Comparison of ENCODE assay signal across 11 cellular contexts in genomic region chr20:36975085-36975829, GRCh38. TPM values are rescaled to one million over a fixed set of nuclear protein-coding genes. Genes with fewer than 3 reads are reported as not detected.
A peak's percentile ranks its signal among the peaks of the same experiment; 100 is the strongest.
DNase-seq lines count a peak whose midpoint lies in the region; ATAC-seq and TF ChIP-seq lines count a peak whose summit lies in the region.
"Had no signal": no experiment of that assay in that cellular context is flagged by ENCODE, and none has a peak within 500 bp of the region (broad histone marks: within the 10 kb centered on the region; RNA-seq: fewer than 3 reads in every experiment).

No MANE protein-coding gene starts in this region.

- H3K27me3 ChIP-seq in adrenal gland = no peaks in the 10 kb centered on the region
- H3K27me3 ChIP-seq: neutrophil had no signal

- no peak for TF ChIP-seq CTCF in GM12865 (IDR thresholded peaks at IDR 0.05; ENCODE audit: insufficient read depth, low read depth, low read length, missing control alignments)
- no peak for TF ChIP-seq CTCF in adrenal gland (IDR thresholded peaks at IDR 0.05)
- no peak for TF ChIP-seq CTCF in RWPE1 (conservative IDR thresholded peaks at IDR 0.05; ENCODE audit: low read depth)

- H3K36me3 ChIP-seq in adrenal gland (replicated peaks in 1 of 2) = no peaks in the 10 kb centered on the region
- H3K36me3 ChIP-seq: neutrophil had no signal

- DNase-seq in GM12865 (ENCODE audit: low read depth) (peak; percentile 36), T-helper 2 cell (peak; percentile 12 to 86 (median 62)), adrenal gland (no peak), GM19238 (ENCODE audit: insufficient read length, low spot score) (no peak), RWPE1 (ENCODE audit: low spot score) (no peak)
- peak; percentile 87 for DNase-seq in activated effector memory CD4-positive, alpha-beta T cell treated with anti-CD3 and anti-CD28 coated beads, Interleukin-2, amount 50 U/mL, for 16 hours
- peak; percentile 45 for DNase-seq in stimulated activated CD4-positive, alpha-beta T cell treated with anti-CD3 and anti-CD28 coated beads, Interleukin-4, amount 100 ng/mL, for 24 hours
- DNase-seq: NCI-H510A treated with DMSO at 0.1 percent for 48 hours had no signal

- H3K9me3 ChIP-seq in adrenal gland (replicated peaks in 1 of 3) = no peaks in the 10 kb centered on the region
- H3K9me3 ChIP-seq: neutrophil had no signal

- TF ChIP-seq POLR2A in adrenal gland (IDR thresholded peaks at IDR 0.05) = no peak

- CTCF ChIA-PET in RWPE1 (lab: Yijun Ruan, JAX) = interaction anchor here (0.7 kb wide), 1 partner anchor 89 kb away, joined by 3 read pairs; no protein-coding TSS in a partner anchor

- intact Hi-C loops in adrenal gland (cut with DNase I) = no loop called here

- no peak overlapping the region for H3K27ac ChIP-seq in adrenal gland
- H3K27ac ChIP-seq in RWPE1 = no peak overlapping the region
- H3K27ac ChIP-seq: neutrophil had no signal

- ATAC-seq in HG02678 (IDR thresholded peaks at IDR 0.05; ENCODE audit: unreplicated experiment) = no peak
- ATAC-seq: SK-N-SH treated with all-trans-retinoic acid at 6 μM for 48 hours had no signal

- POLR2A ChIA-PET in RWPE1 (lab: Yijun Ruan, JAX; ENCODE audit: low non-redundant PET) = interaction anchor here (0.6 kb wide), 1 partner anchor 1119 kb away, joined by 3 read pairs; no protein-coding TSS in a partner anchor

- H3K4me3 ChIP-seq in GM12865 (ENCODE audit: low read depth, low read length) (no peak overlapping the region), adrenal gland (no peak overlapping the region)

- H3K4me1 ChIP-seq in adrenal gland (replicated peaks in 1 of 2) = no peaks in the 10 kb centered on the region

- 61 to 75% (median 70%) methylated on average over 3 of the region's 3 CpGs for WGBS in adrenal gland, 4 donors

RNA-seq across cellular contexts. Expression of gene SAMHD1, which starts 23.7 kb away (rescaled TPM):
- 100 to 1,000 TPM in 6 of 8 donors, 10 to 100 TPM in 2; 75.7 to 232 (median 135) TPM for total RNA-seq in adrenal gland
- polyA plus RNA-seq in adrenal gland = 10 to 100 TPM; 53.7 to 70.5 (median 64.9) TPM

Comparison
In these comparisons a context has a peak if more than half of its experiments do, and no peak if none do; other contexts are left out.
1. DNase-seq: peak in GM12865 (single experiment), T-helper 2 cell (5 of 5), activated effector memory CD4-positive, alpha-beta T cell treated with anti-CD3 and anti-CD28 coated beads, Interleukin-2, amount 50 U/mL, for 16 hours (single experiment) and stimulated activated CD4-positive, alpha-beta T cell treated with anti-CD3 and anti-CD28 coated beads, Interleukin-4, amount 100 ng/mL, for 24 hours (single experiment); none in adrenal gland (0 of 7), GM19238 (single experiment) and RWPE1 (single experiment).